2 cellular contexts compared by ENCODE assay signal in the genomic region with DNA sequence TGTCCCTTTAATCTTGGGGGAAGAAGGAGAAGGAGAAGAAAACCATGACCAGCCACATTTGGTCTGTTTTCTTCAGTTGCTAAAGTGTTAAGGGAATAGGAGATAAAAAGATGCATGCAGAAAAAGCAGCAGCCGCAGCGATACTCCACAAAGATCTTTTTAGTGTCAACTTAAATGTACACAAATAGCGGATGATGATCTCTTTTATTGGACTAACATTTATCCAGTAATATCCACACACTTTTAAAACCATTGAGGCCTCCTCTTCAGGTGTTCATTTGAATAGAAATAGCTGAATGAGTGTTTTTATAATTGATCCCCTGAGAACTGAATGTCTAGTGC.
TF ChIP-seq lines count a peak whose summit lies in the region.

No MANE protein-coding gene starts in this region.

TF ChIP-seq in SK-N-SH, 30 proteins besides CTCF, POLR2A, EP300 and RAD21 (continued from another document):
- TF ChIP-seq, protein P1, sequence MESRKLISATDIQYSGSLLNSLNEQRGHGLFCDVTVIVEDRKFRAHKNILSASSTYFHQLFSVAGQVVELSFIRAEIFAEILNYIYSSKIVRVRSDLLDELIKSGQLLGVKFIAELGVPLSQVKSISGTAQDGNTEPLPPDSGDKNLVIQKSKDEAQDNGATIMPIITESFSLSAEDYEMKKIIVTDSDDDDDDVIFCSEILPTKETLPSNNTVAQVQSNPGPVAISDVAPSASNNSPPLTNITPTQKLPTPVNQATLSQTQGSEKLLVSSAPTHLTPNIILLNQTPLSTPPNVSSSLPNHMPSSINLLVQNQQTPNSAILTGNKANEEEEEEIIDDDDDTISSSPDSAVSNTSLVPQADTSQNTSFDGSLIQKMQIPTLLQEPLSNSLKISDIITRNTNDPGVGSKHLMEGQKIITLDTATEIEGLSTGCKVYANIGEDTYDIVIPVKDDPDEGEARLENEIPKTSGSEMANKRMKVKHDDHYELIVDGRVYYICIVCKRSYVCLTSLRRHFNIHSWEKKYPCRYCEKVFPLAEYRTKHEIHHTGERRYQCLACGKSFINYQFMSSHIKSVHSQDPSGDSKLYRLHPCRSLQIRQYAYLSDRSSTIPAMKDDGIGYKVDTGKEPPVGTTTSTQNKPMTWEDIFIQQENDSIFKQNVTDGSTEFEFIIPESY (IDR thresholded peaks at IDR 0.05; ENCODE audit: borderline replicate concordance, low read depth): no peak

TF ChIP-seq in SK-N-SH treated with all-trans-retinoic acid at 6 μM for 48 hours, 23 proteins besides CTCF, POLR2A, EP300 and RAD21 (continued from another document):
- TF ChIP-seq, protein P2, sequence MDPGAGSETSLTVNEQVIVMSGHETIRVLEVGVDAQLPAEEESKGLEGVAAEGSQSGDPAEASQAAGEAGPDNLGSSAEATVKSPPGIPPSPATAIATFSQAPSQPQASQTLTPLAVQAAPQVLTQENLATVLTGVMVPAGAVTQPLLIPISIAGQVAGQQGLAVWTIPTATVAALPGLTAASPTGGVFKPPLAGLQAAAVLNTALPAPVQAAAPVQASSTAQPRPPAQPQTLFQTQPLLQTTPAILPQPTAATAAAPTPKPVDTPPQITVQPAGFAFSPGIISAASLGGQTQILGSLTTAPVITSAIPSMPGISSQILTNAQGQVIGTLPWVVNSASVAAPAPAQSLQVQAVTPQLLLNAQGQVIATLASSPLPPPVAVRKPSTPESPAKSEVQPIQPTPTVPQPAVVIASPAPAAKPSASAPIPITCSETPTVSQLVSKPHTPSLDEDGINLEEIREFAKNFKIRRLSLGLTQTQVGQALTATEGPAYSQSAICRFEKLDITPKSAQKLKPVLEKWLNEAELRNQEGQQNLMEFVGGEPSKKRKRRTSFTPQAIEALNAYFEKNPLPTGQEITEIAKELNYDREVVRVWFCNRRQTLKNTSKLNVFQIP (CRISPR knock-in tag; IDR thresholded peaks at IDR 0.05; ENCODE audit: borderline replicate concordance, low read depth): no peak
- no peak for TF ChIP-seq GLIS3 (CRISPR knock-in tag; IDR thresholded peaks at IDR 0.05)
- TF ChIP-seq ZNF70 (CRISPR knock-in tag; IDR thresholded peaks at IDR 0.05): no peak
- no peak for TF ChIP-seq ZC3H10 (CRISPR knock-in tag; IDR thresholded peaks at IDR 0.05)
- TF ChIP-seq, protein P3, sequence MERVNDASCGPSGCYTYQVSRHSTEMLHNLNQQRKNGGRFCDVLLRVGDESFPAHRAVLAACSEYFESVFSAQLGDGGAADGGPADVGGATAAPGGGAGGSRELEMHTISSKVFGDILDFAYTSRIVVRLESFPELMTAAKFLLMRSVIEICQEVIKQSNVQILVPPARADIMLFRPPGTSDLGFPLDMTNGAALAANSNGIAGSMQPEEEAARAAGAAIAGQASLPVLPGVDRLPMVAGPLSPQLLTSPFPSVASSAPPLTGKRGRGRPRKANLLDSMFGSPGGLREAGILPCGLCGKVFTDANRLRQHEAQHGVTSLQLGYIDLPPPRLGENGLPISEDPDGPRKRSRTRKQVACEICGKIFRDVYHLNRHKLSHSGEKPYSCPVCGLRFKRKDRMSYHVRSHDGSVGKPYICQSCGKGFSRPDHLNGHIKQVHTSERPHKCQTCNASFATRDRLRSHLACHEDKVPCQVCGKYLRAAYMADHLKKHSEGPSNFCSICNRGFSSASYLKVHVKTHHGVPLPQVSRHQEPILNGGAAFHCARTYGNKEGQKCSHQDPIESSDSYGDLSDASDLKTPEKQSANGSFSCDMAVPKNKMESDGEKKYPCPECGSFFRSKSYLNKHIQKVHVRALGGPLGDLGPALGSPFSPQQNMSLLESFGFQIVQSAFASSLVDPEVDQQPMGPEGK (CRISPR knock-in tag; IDR thresholded peaks at IDR 0.05; ENCODE audit: borderline replicate concordance): no peak
- no peak for TF ChIP-seq SNAI2 (CRISPR knock-in tag; IDR thresholded peaks at IDR 0.05)
- no peak for TF ChIP-seq ZFP3 (CRISPR knock-in tag; IDR thresholded peaks at IDR 0.05)
- TF ChIP-seq TCF4 (CRISPR knock-in tag; IDR thresholded peaks at IDR 0.05; ENCODE audit: borderline replicate concordance): no peak
- no peak for TF ChIP-seq ZNF8 (CRISPR knock-in tag; IDR thresholded peaks at IDR 0.05)
